Comparison of ENCODE assay signal across 34 cellular contexts in the genomic region with DNA sequence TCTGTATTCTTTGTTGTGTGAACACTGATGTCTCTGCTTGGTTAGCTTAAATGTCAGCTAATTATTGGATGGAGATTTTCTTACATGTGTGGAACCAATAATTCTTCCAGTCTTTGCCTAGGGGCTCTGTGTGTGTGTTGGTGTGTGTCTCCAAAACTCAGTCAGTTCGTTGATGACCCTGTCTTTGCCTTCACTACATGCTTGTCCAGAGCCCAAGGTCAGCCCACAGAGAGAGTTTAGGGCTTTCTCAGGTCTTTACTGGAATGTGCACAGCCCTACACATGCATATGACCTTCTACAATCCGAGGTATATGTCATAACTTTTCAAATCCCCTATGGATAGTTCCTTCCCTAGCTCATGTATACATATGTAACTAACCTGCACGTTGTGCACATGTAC.
"Had no signal": no experiment of that assay in that cellular context is flagged by ENCODE, and none has a peak within 500 bp of the region (broad histone marks: within the 10 kb centered on the region; RNA-seq: fewer than 3 reads in every experiment).

No MANE protein-coding gene starts in this region.

- H3K9me3 ChIP-seq: MG63 had no signal

- DNase-seq: Karpas-422, Kasumi-1, MG63, MM.1S, MV-4-11, NCI-H1048, NCI-H1092, NCI-H1092 treated with DMSO at 0.1 percent for 48 hours, NCI-H1105, NCI-H1105 treated with DMSO at 0.1 percent for 48 hours, NCI-H1417, NCI-H1417 treated with DMSO at 0.1 percent for 48 hours, NCI-H1436, NCI-H1436 treated with DMSO at 0.1 percent for 48 hours, NCI-H146, NCI-H1694, NCI-H1694 treated with DMSO at 0.1 percent for 48 hours, NCI-H187, NCI-H187 treated with DMSO at 0.1 percent for 48 hours, NCI-H1930, NCI-H2029, NCI-H2029 treated with DMSO at 0.1 percent for 48 hours, NCI-H2081, NCI-H2081 treated with DMSO at 0.1 percent for 48 hours, NCI-H2107, NCI-H2171, NCI-H2171 treated with DMSO at 0.1 percent for 48 hours, NCI-H2227 treated with DMSO at 0.1 percent for 48 hours, NCI-H226, NCI-H345, NCI-H446, NCI-H446 treated with DMSO at 0.1 percent for 48 hours, NCI-H510A had no signal

- H3K4me2 ChIP-seq: KMS-11 had no signal

- H3K36me3 ChIP-seq: MG63 had no signal

- H3K27me3 ChIP-seq: MG63 had no signal

- H3K27ac ChIP-seq: KMS-11 had no signal

- H3K9ac ChIP-seq: KMS-11 had no signal

- H3K4me3 ChIP-seq: MG63 had no signal
